In genomic region chr6:94733066-94733465, GRCh38 we compare ENCODE assay signal across 25 cellular contexts.
"Had no signal": no experiment of that assay in that cellular context is flagged by ENCODE, and none has a peak within 500 bp of the region (broad histone marks: within the 10 kb centered on the region; RNA-seq: fewer than 3 reads in every experiment).

No MANE protein-coding gene starts in this region.

- H3K4me3 Mint-ChIP-seq: activated CD4-positive, alpha-beta T cell treated with anti-CD3 and anti-CD28 coated beads for 36 hours; activated naive CD8-positive, alpha-beta T cell; activated T-cell treated with anti-CD3 and anti-CD28 coated beads, Interleukin-2, amount 50 U/mL, for 72 hours; central memory CD8-positive, alpha-beta T cell; dendritic cell treated with granulocyte-macrophage colony-stimulating factor and Interleukin-4, amounts not matched to agents 40 ng/mL and 50 ng/mL, for 4 days; nephron progenitor cell had no signal

- ATAC-seq: activated CD4-positive, alpha-beta T cell treated with anti-CD3 and anti-CD28 coated beads for 36 hours; activated T-cell treated with anti-CD3 and anti-CD28 coated beads, Interleukin-2, amount 50 U/mL, for 72 hours; foreskin keratinocyte; heart right ventricle; sciatic nerve; stimulated activated naive CD8-positive, alpha-beta T cell treated with anti-CD3 and anti-CD28 coated beads, Interleukin-15, Interleukin-2, amounts not matched to agents 100 U/mL and 50 U/mL, for 24 hours had no signal

- H3K27me3 ChIP-seq: esophagus muscularis mucosa, foreskin keratinocyte, heart right ventricle, neutrophil, testis, transverse colon, uterus had no signal

- H3K27ac Mint-ChIP-seq: activated CD4-positive, alpha-beta T cell treated with anti-CD3 and anti-CD28 coated beads for 36 hours; activated naive CD8-positive, alpha-beta T cell; activated T-cell treated with anti-CD3 and anti-CD28 coated beads, Interleukin-2, amount 50 U/mL, for 72 hours; dendritic cell treated with granulocyte-macrophage colony-stimulating factor and Interleukin-4, amounts not matched to agents 40 ng/mL and 50 ng/mL, for 4 days; nephron progenitor cell had no signal

- H3K27ac ChIP-seq: esophagus muscularis mucosa, foreskin keratinocyte, heart right ventricle, left ventricle myocardium inferior, neutrophil, skin epidermis, testis, transverse colon, uterus had no signal

- DNase-seq: activated CD4-positive, alpha-beta T cell treated with anti-CD3 and anti-CD28 coated beads for 36 hours; activated CD4-positive, alpha-beta T cell treated with anti-CD3 and anti-CD28 coated beads, Interleukin-2, amount 50 U/mL, for 4 hours; activated CD4-positive, CD25-positive, alpha-beta regulatory T cell; activated effector memory CD4-positive, alpha-beta T cell treated with Interleukin-2 at 50 U/mL for 16 hours; activated naive CD4-positive, alpha-beta T cell treated with Interleukin-2 at 50 U/mL for 16 hours; activated T-cell treated with anti-CD3 and anti-CD28 coated beads for 4 hours; activated T-cell treated with anti-CD3 and anti-CD28 coated beads, Interleukin-2, amount 50 U/mL, for 72 hours; anterior cingulate cortex; foreskin keratinocyte; heart right ventricle; left ventricle myocardium inferior; nephron progenitor cell; stimulated activated CD4-positive, alpha-beta T cell treated with anti-CD3 and anti-CD28 coated beads, Interleukin-12 subunit alpha, Interleukin-12 subunit beta, amount 100 ng/mL, for 4 hours; stimulated activated CD4-positive, alpha-beta T cell treated with anti-CD3 and anti-CD28 coated beads, Interleukin-4, amount 100 ng/mL, for 1 hour; stimulated activated naive CD8-positive, alpha-beta T cell treated with anti-CD3 and anti-CD28 coated beads, Interleukin-15, Interleukin-2, amounts not matched to agents 100 U/mL and 50 U/mL, for 24 hours; testis; transverse colon; uterus had no signal

- H3K4me1 Mint-ChIP-seq: activated CD4-positive, alpha-beta T cell treated with anti-CD3 and anti-CD28 coated beads for 36 hours; central memory CD8-positive, alpha-beta T cell; nephron progenitor cell had no signal

- H3K4me1 ChIP-seq: esophagus muscularis mucosa, foreskin keratinocyte, heart right ventricle, left ventricle myocardium inferior, testis, transverse colon, uterus had no signal

- H3K9me3 ChIP-seq: esophagus muscularis mucosa, neutrophil, testis, transverse colon, uterus had no signal

- H3K36me3 Mint-ChIP-seq: activated naive CD8-positive, alpha-beta T cell had no signal

- H3K27me3 Mint-ChIP-seq: activated CD4-positive, alpha-beta T cell treated with anti-CD3 and anti-CD28 coated beads for 36 hours; activated naive CD8-positive, alpha-beta T cell; central memory CD8-positive, alpha-beta T cell; dendritic cell treated with granulocyte-macrophage colony-stimulating factor and Interleukin-4, amounts not matched to agents 40 ng/mL and 50 ng/mL, for 4 days had no signal
